In the genomic region with DNA sequence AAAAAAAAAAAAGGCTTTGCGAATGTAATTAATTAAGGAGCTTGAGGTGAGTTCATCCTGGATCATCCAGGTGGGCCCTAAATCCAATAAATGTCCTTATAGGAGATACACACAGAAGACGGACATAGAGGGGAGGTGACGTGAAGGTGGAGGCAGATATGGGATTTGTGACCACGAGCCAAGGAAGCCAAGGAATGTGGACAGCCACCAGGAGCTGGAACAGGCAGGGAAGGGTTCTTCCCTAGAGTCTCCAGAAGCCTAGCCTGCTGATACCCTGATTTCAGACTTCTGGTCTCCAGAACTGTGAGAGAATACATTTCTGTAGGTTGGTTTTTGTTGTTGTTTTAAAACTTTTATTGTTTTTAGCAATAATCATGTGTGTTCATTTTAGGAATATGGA, we compare ENCODE assay signal across 37 cellular contexts.
"Had no signal": no experiment of that assay in that cellular context is flagged by ENCODE, and none has a peak within 500 bp of the region (broad histone marks: within the 10 kb centered on the region; RNA-seq: fewer than 3 reads in every experiment).

No MANE protein-coding gene starts in this region.

- H3K27ac Mint-ChIP-seq: activated naive CD4-positive, alpha-beta T cell treated with anti-CD3 and anti-CD28 coated beads for 36 hours; activated naive CD4-positive, alpha-beta T cell treated with anti-CD3 and anti-CD28 coated beads, Interleukin-2, amount 10 ng/mL, durations not matched to agents 7 days and 5 days; activated naive CD4-positive, alpha-beta T cell treated with anti-CD3 and anti-CD28 coated beads, Interleukin-2, amount 50 U/mL, for 24 hours; activated naive CD4-positive, alpha-beta T cell treated with anti-CD3 and anti-CD28 coated beads, Interleukin-2, amount 50 U/mL, for 72 hours; activated naive CD8-positive, alpha-beta T cell; activated naive CD8-positive, alpha-beta T cell treated with anti-CD3 and anti-CD28 coated beads for 36 hours; activated naive CD8-positive, alpha-beta T cell treated with anti-CD3 and anti-CD28 coated beads, Interleukin-2, amount 10 ng/mL, durations not matched to agents 7 days and 5 days; activated naive CD8-positive, alpha-beta T cell treated with anti-CD3 and anti-CD28 coated beads, Interleukin-2, amount 50 U/mL, for 24 hours; activated T-cell treated with anti-CD3 and anti-CD28 coated beads, Interleukin-2, amount 50 U/mL, for 24 hours; activated T-cell treated with anti-CD3 and anti-CD28 coated beads, Interleukin-2, amount 50 U/mL, for 72 hours; activated T-helper 1 cell treated with anti-CD3 and anti-CD28 coated beads, Interleukin-12 subunit alpha, Interleukin-12 subunit beta, Interleukin-2, Interleukin-4 antibody, amounts not matched to agents 30 ng/mL and 10 ng/mL and 1 ng/mL, durations not matched to agents 14 hours and 24 hours and 36 hours; activated T-helper 17 cell treated with anti-CD3 and anti-CD28 coated beads, Interleukin-2, amount 50 U/mL, for 72 hours; brain had no signal

- H3K27me3 ChIP-seq: adrenal gland, ascending aorta, body of pancreas, brain microvascular endothelial cell, breast epithelium had no signal

- H3K27me3 Mint-ChIP-seq: activated naive CD4-positive, alpha-beta T cell treated with anti-CD3 and anti-CD28 coated beads, Interleukin-2, amount 50 U/mL, for 24 hours; activated naive CD8-positive, alpha-beta T cell treated with anti-CD3 and anti-CD28 coated beads for 36 hours; activated T-cell treated with anti-CD3 and anti-CD28 coated beads, Interleukin-2, amount 50 U/mL, for 24 hours had no signal

- H3K36me3 ChIP-seq: adrenal gland, ascending aorta, brain microvascular endothelial cell, breast epithelium, cardiac muscle cell had no signal

- H3K4me3 ChIP-seq: adrenal gland, ascending aorta, body of pancreas, breast epithelium, cardiac muscle cell had no signal

- ATAC-seq: activated naive CD4-positive, alpha-beta T cell treated with anti-CD3 and anti-CD28 coated beads, Interleukin-2, amount 50 U/mL, for 72 hours; activated naive CD8-positive, alpha-beta T cell treated with anti-CD3 and anti-CD28 coated beads, Interleukin-2, amount 50 U/mL, for 24 hours; activated T-cell treated with anti-CD3 and anti-CD28 coated beads, Interleukin-2, amount 50 U/mL, for 4 hours; activated T-cell treated with anti-CD3 and anti-CD28 coated beads, Interleukin-2, amount 50 U/mL, for 72 hours; activated T-helper 17 cell treated with anti-CD3 and anti-CD28 coated beads, Interleukin-2, amount 50 U/mL, for 72 hours; body of pancreas had no signal

- DNase-seq: activated effector memory CD4-positive, alpha-beta T cell treated with anti-CD3 and anti-CD28 coated beads, Interleukin-2, amount 50 U/mL, for 16 hours; activated effector memory CD4-positive, alpha-beta T cell treated with Interleukin-2 at 50 U/mL for 16 hours; activated gamma-delta T cell; activated gamma-delta T cell treated with Interleukin-2 at 50 U/mL for 16 hours; activated naive CD4-positive, alpha-beta T cell; activated naive CD4-positive, alpha-beta T cell treated with anti-CD3 and anti-CD28 coated beads for 36 hours; activated naive CD4-positive, alpha-beta T cell treated with anti-CD3 and anti-CD28 coated beads, Interleukin-2, amount 10 ng/mL, durations not matched to agents 7 days and 5 days; activated naive CD4-positive, alpha-beta T cell treated with anti-CD3 and anti-CD28 coated beads, Interleukin-2, amount 50 U/mL, for 16 hours; activated naive CD4-positive, alpha-beta T cell treated with Interleukin-2 at 50 U/mL for 16 hours; activated naive CD8-positive, alpha-beta T cell treated with anti-CD3 and anti-CD28 coated beads for 36 hours; activated naive CD8-positive, alpha-beta T cell treated with anti-CD3 and anti-CD28 coated beads, Interleukin-2, amount 10 ng/mL, durations not matched to agents 7 days and 5 days; activated naive CD8-positive, alpha-beta T cell treated with anti-CD3 and anti-CD28 coated beads, Interleukin-2, amount 50 U/mL, for 24 hours; activated T-cell treated with anti-CD3 and anti-CD28 coated beads, Interleukin-2, amount 50 U/mL, for 1 hour; activated T-cell treated with anti-CD3 and anti-CD28 coated beads, Interleukin-2, amount 50 U/mL, for 24 hours; activated T-cell treated with anti-CD3 and anti-CD28 coated beads, Interleukin-2, amount 50 U/mL, for 4 hours; activated T-cell treated with anti-CD3 and anti-CD28 coated beads, Interleukin-2, amount 50 U/mL, for 48 hours; activated T-cell treated with anti-CD3 and anti-CD28 coated beads, Interleukin-2, amount 50 U/mL, for 72 hours; adrenal gland; amniotic stem cell; amygdala; anterior cingulate cortex; aorta; body of pancreas; brain microvascular endothelial cell; caudate nucleus; central memory CD4-positive, alpha-beta T cell; cerebellar nuclear complex had no signal

- H3K4me1 Mint-ChIP-seq: activated naive CD4-positive, alpha-beta T cell treated with anti-CD3 and anti-CD28 coated beads, Interleukin-2, amount 10 ng/mL, durations not matched to agents 7 days and 5 days; activated naive CD4-positive, alpha-beta T cell treated with anti-CD3 and anti-CD28 coated beads, Interleukin-2, amount 50 U/mL, for 24 hours; activated naive CD8-positive, alpha-beta T cell treated with anti-CD3 and anti-CD28 coated beads for 36 hours; activated naive CD8-positive, alpha-beta T cell treated with anti-CD3 and anti-CD28 coated beads, Interleukin-2, amount 10 ng/mL, durations not matched to agents 7 days and 5 days; activated naive CD8-positive, alpha-beta T cell treated with anti-CD3 and anti-CD28 coated beads, Interleukin-2, amount 50 U/mL, for 24 hours; activated T-helper 17 cell treated with anti-CD3 and anti-CD28 coated beads, Interleukin-2, amount 50 U/mL, for 72 hours; central memory CD8-positive, alpha-beta T cell had no signal

- H3K4me3 Mint-ChIP-seq: activated naive CD4-positive, alpha-beta T cell treated with anti-CD3 and anti-CD28 coated beads for 36 hours; activated naive CD4-positive, alpha-beta T cell treated with anti-CD3 and anti-CD28 coated beads, Interleukin-2, amount 10 ng/mL, durations not matched to agents 7 days and 5 days; activated naive CD4-positive, alpha-beta T cell treated with anti-CD3 and anti-CD28 coated beads, Interleukin-2, amount 50 U/mL, for 24 hours; activated naive CD8-positive, alpha-beta T cell; activated naive CD8-positive, alpha-beta T cell treated with anti-CD3 and anti-CD28 coated beads for 36 hours; activated naive CD8-positive, alpha-beta T cell treated with anti-CD3 and anti-CD28 coated beads, Interleukin-2, amount 10 ng/mL, durations not matched to agents 7 days and 5 days; activated naive CD8-positive, alpha-beta T cell treated with anti-CD3 and anti-CD28 coated beads, Interleukin-2, amount 50 U/mL, for 24 hours; activated T-cell treated with anti-CD3 and anti-CD28 coated beads, Interleukin-2, amount 50 U/mL, for 24 hours; activated T-cell treated with anti-CD3 and anti-CD28 coated beads, Interleukin-2, amount 50 U/mL, for 4 hours; activated T-cell treated with anti-CD3 and anti-CD28 coated beads, Interleukin-2, amount 50 U/mL, for 72 hours; activated T-helper 1 cell treated with anti-CD3 and anti-CD28 coated beads, Interleukin-12 subunit alpha, Interleukin-12 subunit beta, Interleukin-2, Interleukin-4 antibody, amounts not matched to agents 30 ng/mL and 10 ng/mL and 1 ng/mL, durations not matched to agents 14 hours and 24 hours and 36 hours; activated T-helper 17 cell treated with anti-CD3 and anti-CD28 coated beads, Interleukin-2, amount 50 U/mL, for 72 hours; brain; central memory CD8-positive, alpha-beta T cell had no signal

- H3K9me3 ChIP-seq: adrenal gland, ascending aorta, body of pancreas, breast epithelium had no signal

- H3K4me1 ChIP-seq: ascending aorta, breast epithelium had no signal

- H3K36me3 Mint-ChIP-seq: activated naive CD4-positive, alpha-beta T cell treated with anti-CD3 and anti-CD28 coated beads, Interleukin-2, amount 10 ng/mL, durations not matched to agents 7 days and 5 days; activated naive CD4-positive, alpha-beta T cell treated with anti-CD3 and anti-CD28 coated beads, Interleukin-2, amount 50 U/mL, for 24 hours; activated naive CD4-positive, alpha-beta T cell treated with anti-CD3 and anti-CD28 coated beads, Interleukin-2, amount 50 U/mL, for 72 hours; activated naive CD8-positive, alpha-beta T cell; activated naive CD8-positive, alpha-beta T cell treated with anti-CD3 and anti-CD28 coated beads for 36 hours; activated naive CD8-positive, alpha-beta T cell treated with anti-CD3 and anti-CD28 coated beads, Interleukin-2, amount 10 ng/mL, durations not matched to agents 7 days and 5 days; brain had no signal

- H3K27ac ChIP-seq: adrenal gland, ascending aorta, body of pancreas, brain microvascular endothelial cell, breast epithelium, cardiac muscle cell had no signal

- H3K9me3 Mint-ChIP-seq: activated naive CD4-positive, alpha-beta T cell treated with anti-CD3 and anti-CD28 coated beads for 36 hours; activated naive CD4-positive, alpha-beta T cell treated with anti-CD3 and anti-CD28 coated beads, Interleukin-2, amount 10 ng/mL, durations not matched to agents 7 days and 5 days; activated naive CD4-positive, alpha-beta T cell treated with anti-CD3 and anti-CD28 coated beads, Interleukin-2, amount 50 U/mL, for 24 hours; activated naive CD4-positive, alpha-beta T cell treated with anti-CD3 and anti-CD28 coated beads, Interleukin-2, amount 50 U/mL, for 72 hours; activated naive CD8-positive, alpha-beta T cell treated with anti-CD3 and anti-CD28 coated beads for 36 hours; activated naive CD8-positive, alpha-beta T cell treated with anti-CD3 and anti-CD28 coated beads, Interleukin-2, amount 10 ng/mL, durations not matched to agents 7 days and 5 days; activated naive CD8-positive, alpha-beta T cell treated with anti-CD3 and anti-CD28 coated beads, Interleukin-2, amount 50 U/mL, for 24 hours; activated T-cell treated with anti-CD3 and anti-CD28 coated beads, Interleukin-2, amount 50 U/mL, for 24 hours; activated T-cell treated with anti-CD3 and anti-CD28 coated beads, Interleukin-2, amount 50 U/mL, for 4 hours; activated T-cell treated with anti-CD3 and anti-CD28 coated beads, Interleukin-2, amount 50 U/mL, for 72 hours; activated T-helper 1 cell treated with anti-CD3 and anti-CD28 coated beads, Interleukin-12 subunit alpha, Interleukin-12 subunit beta, Interleukin-2, Interleukin-4 antibody, amounts not matched to agents 30 ng/mL and 10 ng/mL and 1 ng/mL, durations not matched to agents 14 hours and 24 hours and 36 hours; activated T-helper 17 cell treated with anti-CD3 and anti-CD28 coated beads, Interleukin-2, amount 50 U/mL, for 72 hours; brain; central memory CD8-positive, alpha-beta T cell had no signal
